12 cellular contexts compared by ENCODE assay signal in the genomic region with DNA sequence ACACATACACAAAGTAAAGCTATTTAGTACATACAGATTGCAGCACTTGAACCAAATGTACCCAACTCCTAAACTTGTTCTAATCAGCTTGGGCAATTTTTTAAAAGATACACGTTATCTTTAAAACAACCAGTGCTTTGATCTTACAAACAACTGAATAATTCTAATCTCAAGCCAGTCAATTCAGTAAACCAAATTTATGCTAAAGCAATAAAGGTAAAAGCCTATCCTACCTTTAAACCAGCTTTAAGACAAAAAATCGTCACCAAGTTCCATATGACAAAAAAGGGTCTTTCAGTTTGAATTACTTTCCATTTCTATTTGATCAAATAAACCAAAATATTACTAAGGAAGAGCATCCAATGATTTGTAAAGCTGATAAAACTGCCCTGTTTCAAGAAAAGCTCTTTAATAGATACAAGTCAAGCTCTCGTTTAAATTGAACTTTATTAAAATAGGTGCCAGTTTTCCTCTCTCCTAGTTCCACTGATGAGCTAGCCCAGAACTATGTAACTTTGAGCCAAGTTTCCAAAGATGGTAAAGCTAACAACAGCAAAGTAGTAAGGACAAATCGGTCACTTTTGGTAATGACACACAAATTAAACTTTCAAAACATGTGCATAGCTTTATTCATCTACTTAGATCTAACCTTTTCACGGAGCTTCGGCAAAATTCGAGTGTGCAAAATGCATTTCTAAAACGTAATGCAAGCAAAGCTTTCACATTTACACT. TPM values are rescaled to one million over a fixed set of nuclear protein-coding genes. Genes with fewer than 3 reads are reported as not detected.
DNase-seq lines count a peak whose midpoint lies in the region; ATAC-seq and TF ChIP-seq lines count a peak whose summit lies in the region.
"Had no signal": no experiment of that assay in that cellular context is flagged by ENCODE, and none has a peak within 500 bp of the region (broad histone marks: within the 10 kb centered on the region; RNA-seq: fewer than 3 reads in every experiment).

No MANE protein-coding gene starts in this region.

- TF ChIP-seq CTCF in CD14-positive monocyte (IDR thresholded peaks at IDR 0.05) (no peak), endodermal cell (conservative IDR thresholded peaks at IDR 0.05) (no peak)

- H3K27ac Mint-ChIP-seq in CD14-positive monocyte, result peak overlapping the region; percentile 75 to 95 (median 92)
- peak overlapping the region; percentile 32 for H3K27ac Mint-ChIP-seq in endodermal cell
- peak overlapping the region; percentile 38 to 67 for H3K27ac Mint-ChIP-seq in natural killer cell treated with Interleukin-12 subunit alpha and Interleukin-12 subunit beta and Interleukin-15 and Interleukin-18, amount 100 ng/mL, for 72 hours

- H3K27ac ChIP-seq in endodermal cell (ENCODE audit: low read depth, low read length), result no peak overlapping the region

- no peak overlapping the region for H3K4me3 Mint-ChIP-seq in CD14-positive monocyte
- H3K4me3 Mint-ChIP-seq in endodermal cell, result no peak overlapping the region
- H3K4me3 Mint-ChIP-seq in natural killer cell treated with Interleukin-12 subunit alpha and Interleukin-12 subunit beta and Interleukin-15 and Interleukin-18, amount 100 ng/mL, for 72 hours, result no peak overlapping the region

- H3K4me1 Mint-ChIP-seq in CD14-positive monocyte (peaks cover 54% of the 10 kb centered on the region), endodermal cell (peaks cover 23% of the 10 kb centered on the region)
- H3K4me1 Mint-ChIP-seq in natural killer cell treated with Interleukin-12 subunit alpha and Interleukin-12 subunit beta and Interleukin-15 and Interleukin-18, amount 100 ng/mL, for 72 hours (ENCODE audit: low read depth in 2 of 2), result peaks cover 14 to 30% of the 10 kb centered on the region in 2 donors

- no peak for DNase-seq in CD14-positive monocyte (ENCODE audit: low spot score)
- DNase-seq in endodermal cell, result no peak
- no peak for DNase-seq in natural killer cell treated with Interleukin-12 subunit alpha and Interleukin-12 subunit beta and Interleukin-15 and Interleukin-18, amount 100 ng/mL, for 72 hours (ENCODE audit: low spot score)
- DNase-seq in iPS-NIHi11 (ENCODE audit: low spot score), result no peak
- DNase-seq in pons (ENCODE audit: low spot score), result no peak
- DNase-seq in NCI-H128 (lab: John Stamatoyannopoulos, UW; ENCODE audit: unreplicated experiment), result no peak
- DNase-seq: kidney, NCI-H1694 had no signal

- intact Hi-C loops in CD14-positive monocyte (cut with micrococcal nuclease), result loop anchor here in 1 of 2 donors (5.0 kb wide), 1 partner anchor 35 kb away; the partner anchor contains the start of gene NUFIP2

- H3K9me3 Mint-ChIP-seq in CD14-positive monocyte (no peaks in the 10 kb centered on the region), endodermal cell (no peaks in the 10 kb centered on the region)
- no peaks in the 10 kb centered on the region for H3K9me3 Mint-ChIP-seq in natural killer cell treated with Interleukin-12 subunit alpha and Interleukin-12 subunit beta and Interleukin-15 and Interleukin-18, amount 100 ng/mL, for 72 hours

- ATAC-seq in natural killer cell treated with Interleukin-12 subunit alpha and Interleukin-12 subunit beta and Interleukin-15 and Interleukin-18, amount 100 ng/mL, for 72 hours, result no peak
- no peak for ATAC-seq in GM19395 (IDR thresholded peaks at IDR 0.05; ENCODE audit: unreplicated experiment)

- no peaks in the 10 kb centered on the region for H3K4me1 ChIP-seq in endodermal cell (ENCODE audit: control insufficient read depth, insufficient read depth, low read length)

- H3K36me3 ChIP-seq in endodermal cell (ENCODE audit: control insufficient read depth, insufficient read depth, low read length), result peaks cover 48% of the 10 kb centered on the region

- H3K9ac ChIP-seq in endodermal cell (ENCODE audit: extremely low read depth, low read length, poor library complexity, severe bottlenecking), result no peak overlapping the region

- no peak overlapping the region for H3K4me3 ChIP-seq in endodermal cell (ENCODE audit: low read length)

- 92 to 93% methylated on average over 6 to 8 of the region's 8 CpGs for WGBS in endodermal cell (ENCODE audit: insufficient coverage in 1 of 2, insufficient read length in 1 of 2), 2 experiments

- no peaks in the 10 kb centered on the region for H3K27me3 Mint-ChIP-seq in CD14-positive monocyte (ENCODE audit: low read depth in 3 of 3)
- H3K27me3 Mint-ChIP-seq in endodermal cell (ENCODE audit: insufficient read depth), result no peaks in the 10 kb centered on the region
- no peaks in the 10 kb centered on the region for H3K27me3 Mint-ChIP-seq in natural killer cell treated with Interleukin-12 subunit alpha and Interleukin-12 subunit beta and Interleukin-15 and Interleukin-18, amount 100 ng/mL, for 72 hours

- no peaks in the 10 kb centered on the region for H3K9me3 ChIP-seq in endodermal cell (ENCODE audit: control insufficient read depth, low read length)

- H3K27me3 ChIP-seq in endodermal cell (ENCODE audit: control insufficient read depth, insufficient read depth, low read length, poor library complexity, severe bottlenecking), result no peaks in the 10 kb centered on the region

- H3K36me3 Mint-ChIP-seq in CD14-positive monocyte (peaks cover 26 to 53% of the 10 kb centered on the region in 2 donors), endodermal cell (ENCODE audit: low read depth) (peaks cover 31% of the 10 kb centered on the region)
- peaks cover 16% of the 10 kb centered on the region for H3K36me3 Mint-ChIP-seq in natural killer cell treated with Interleukin-12 subunit alpha and Interleukin-12 subunit beta and Interleukin-15 and Interleukin-18, amount 100 ng/mL, for 72 hours

TF ChIP-seq in PFSK-1, 5 proteins besides CTCF, POLR2A, EP300 and RAD21:
- TF ChIP-seq FOXP2 (optimal IDR thresholded peaks at IDR 0.05; ENCODE audit: borderline replicate concordance, extremely low read depth, extremely low read length, insufficient read depth) (no peak), POLR2AphosphoS5 (IDR thresholded peaks at IDR 0.05; ENCODE audit: low read depth, low read length) (peak; percentile 55), TAF1 (IDR thresholded peaks at IDR 0.05; ENCODE audit: borderline replicate concordance, insufficient read depth, low read length) (no peak)

RNA-seq across cellular contexts. Expression of gene CRYBA1, which starts 10.2 kb away (rescaled TPM):
- polyA plus RNA-seq in CD14-positive monocyte, result not detected
- not detected for polyA plus RNA-seq in PFSK-1 (2012; ENCODE audit: insufficient read length, low read depth)
- total RNA-seq in endodermal cell, result not detected
- polyA plus RNA-seq in endodermal cell (2013, experiment 1 of 2), result 0.50 TPM
- not detected for polyA plus RNA-seq in endodermal cell (2013, experiment 2 of 2)
- not detected for total RNA-seq in natural killer cell treated with Interleukin-12 subunit alpha and Interleukin-12 subunit beta and Interleukin-15 and Interleukin-18, amount 100 ng/mL, for 72 hours
- total RNA-seq: endothelial cell of umbilical vein, kidney, pulmonary artery endothelial cell had no signal
- polyA plus RNA-seq: endothelial cell of umbilical vein had no signal

RNA-seq across cellular contexts. Expression of gene NUFIP2, which starts 37.0 kb away (rescaled TPM):
- 10 to 100 TPM in 1 of 2 donors, 1 to 10 TPM in 1; 8.7 to 13.7 TPM for polyA plus RNA-seq in CD14-positive monocyte
- polyA plus RNA-seq in PFSK-1 (2012; ENCODE audit: insufficient read length, low read depth), result 54.4 TPM
- 100 to 1,000 TPM in 1 of 2 donors, 10 to 100 TPM in 1; 92.9 to 104 TPM for total RNA-seq in endodermal cell
- 42.0 TPM for polyA plus RNA-seq in endodermal cell (2013, experiment 1 of 2)
- 36.1 TPM for polyA plus RNA-seq in endodermal cell (2013, experiment 2 of 2)
- total RNA-seq in natural killer cell treated with Interleukin-12 subunit alpha and Interleukin-12 subunit beta and Interleukin-15 and Interleukin-18, amount 100 ng/mL, for 72 hours, result 10 to 100 TPM; 74.2 to 97.0 TPM

Comparison
In these comparisons a context has a peak if more than half of its experiments do, and no peak if none do; other contexts are left out.
1. H3K27ac Mint-ChIP-seq: peak in every context shown above with its lines; median percentile 92 in CD14-positive monocyte; 52 in natural killer cell treated with Interleukin-12 subunit alpha and Interleukin-12 subunit beta and Interleukin-15 and Interleukin-18, amount 100 ng/mL, for 72 hours; 32 in endodermal cell.